Comparison of ENCODE assay signal across 8 cellular contexts in the genomic region with DNA sequence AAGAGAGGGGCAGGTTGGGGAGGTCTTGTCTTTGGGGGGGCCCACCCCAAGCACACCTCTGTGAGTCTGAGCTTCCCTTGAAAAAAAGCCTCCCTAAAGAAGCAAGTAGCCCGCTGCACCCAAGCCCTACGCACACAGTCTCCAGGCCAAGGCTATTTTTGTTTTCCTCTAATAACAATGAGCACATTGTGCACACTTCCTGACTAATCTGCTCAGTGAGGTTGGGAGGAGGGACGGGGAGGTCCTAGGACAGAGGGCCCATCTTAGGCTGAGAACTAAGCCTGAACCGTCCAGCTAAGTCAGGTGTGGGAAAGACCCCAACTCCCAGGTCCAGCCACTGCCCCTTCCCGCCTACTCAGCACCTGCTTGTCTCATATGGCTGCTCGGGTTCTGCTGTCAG.
A peak's percentile ranks its signal among the peaks of the same experiment; 100 is the strongest.
DNase-seq lines count a peak whose midpoint lies in the region; ATAC-seq and TF ChIP-seq lines count a peak whose summit lies in the region.

No MANE protein-coding gene starts in this region.

- in situ Hi-C loops in G401 (cut with HindIII; ENCODE audit: low sequenced_read_pairs): no loop called here

- H3K9me3 ChIP-seq in body of pancreas: no peaks in the 10 kb centered on the region

- intact Hi-C loops in body of pancreas (cut with DNase I): no loop called here

- 29 to 42% methylated on average over 6 of the region's 6 CpGs for WGBS in body of pancreas, 2 donors

- no peaks in the 10 kb centered on the region for H3K27me3 ChIP-seq in body of pancreas

- peak; percentile 84 for ATAC-seq in body of pancreas
- ATAC-seq in HG02981 (IDR thresholded peaks at IDR 0.05; ENCODE audit: unreplicated experiment): no peak

- no peak overlapping the region for H3K4me3 ChIP-seq in body of pancreas
- no peak overlapping the region for H3K4me3 ChIP-seq in retinal pigment epithelial cell (ENCODE audit: low read length)

- H3K36me3 ChIP-seq in body of pancreas (replicated peaks in 1 of 2; ENCODE audit: insufficient read depth in 1 of 2, low read depth in 2 of 2): no peaks in the 10 kb centered on the region

- peaks cover 44% of the 10 kb centered on the region for H3K4me1 ChIP-seq in body of pancreas

- DNase-seq in G401 (ENCODE audit: low spot score) (peak; percentile 60), body of pancreas (peak; percentile 52 to 80 (median 61)), hypothalamus (lab: John Stamatoyannopoulos, UW) (peak in 35 of 51 donors; percentile 13 to 77 (median 52)), retinal pigment epithelial cell (ENCODE audit: low read depth) (peak; percentile 70), GM10266 (ENCODE audit: extremely low spot score) (no peak), germinal center (ENCODE audit: low spot score) (no peak)
- DNase-seq in stimulated activated CD4-positive, alpha-beta T cell treated with anti-CD3 and anti-CD28 coated beads, Interleukin-12 subunit alpha, Interleukin-12 subunit beta, amount 100 ng/mL, for 4 hours: no peak

- peak in 2 of 3 donors; percentile 46 to 57 for TF ChIP-seq POLR2A in body of pancreas (IDR thresholded peaks at IDR 0.05)

- peak overlapping the region; percentile 80 to 90 (median 88) for H3K27ac ChIP-seq in body of pancreas

- TF ChIP-seq CTCF in body of pancreas (IDR thresholded peaks at IDR 0.05): no peak
- TF ChIP-seq CTCF in retinal pigment epithelial cell (conservative IDR thresholded peaks at IDR 0.05; ENCODE audit: low read depth, low read length): no peak
- no peak for TF ChIP-seq CTCF in GM10266 (IDR thresholded peaks at IDR 0.05; ENCODE audit: control insufficient read depth, insufficient read depth, low read depth, missing control alignments)

Comparison
In these comparisons a context has a peak if more than half of its experiments do, and no peak if none do; other contexts are left out.
1. DNase-seq: peak in G401 (single experiment), body of pancreas (4 of 4), hypothalamus (35 of 51) and retinal pigment epithelial cell (single experiment); none in stimulated activated CD4-positive, alpha-beta T cell treated with anti-CD3 and anti-CD28 coated beads, Interleukin-12 subunit alpha, Interleukin-12 subunit beta, amount 100 ng/mL, for 4 hours (single experiment), GM10266 (single experiment) and germinal center (single experiment).